In genomic region chr1:1298861-1299685, GRCh38 we compare ENCODE assay signal across 10 cellular contexts. TPM values are rescaled to one million over a fixed set of nuclear protein-coding genes. Genes with fewer than 3 reads are reported as not detected.
DNase-seq lines count a peak whose midpoint lies in the region; ATAC-seq and TF ChIP-seq lines count a peak whose summit lies in the region.
"Had no signal": no experiment of that assay in that cellular context is flagged by ENCODE, and none has a peak within 500 bp of the region (broad histone marks: within the 10 kb centered on the region; RNA-seq: fewer than 3 reads in every experiment).

No MANE protein-coding gene starts in this region.

- H3K27me3 Mint-ChIP-seq in chondrocyte (ENCODE audit: low read depth): no peaks in the 10 kb centered on the region
- H3K27me3 Mint-ChIP-seq: activated CD8-positive, alpha-beta memory T cell treated with anti-CD3 and anti-CD28 coated beads, Interleukin-2, amount 10 ng/mL, durations not matched to agents 7 days and 5 days had no signal

- no peaks in the 10 kb centered on the region for H3K36me3 Mint-ChIP-seq in chondrocyte (ENCODE audit: low read depth)
- H3K36me3 Mint-ChIP-seq: activated CD8-positive, alpha-beta memory T cell treated with anti-CD3 and anti-CD28 coated beads, Interleukin-2, amount 10 ng/mL, durations not matched to agents 7 days and 5 days had no signal

- no peaks in the 10 kb centered on the region for H3K9me3 Mint-ChIP-seq in chondrocyte (ENCODE audit: low read depth)

- no peak for TF ChIP-seq CTCF in chondrocyte (IDR thresholded peaks at IDR 0.05)

- H3K27ac Mint-ChIP-seq in chondrocyte (ENCODE audit: unreplicated experiment): no peak overlapping the region
- H3K27ac Mint-ChIP-seq: activated CD8-positive, alpha-beta memory T cell treated with anti-CD3 and anti-CD28 coated beads, Interleukin-2, amount 10 ng/mL, durations not matched to agents 7 days and 5 days had no signal

- H3K4me1 Mint-ChIP-seq in chondrocyte (ENCODE audit: low read depth): no peaks in the 10 kb centered on the region
- H3K4me1 Mint-ChIP-seq: activated CD8-positive, alpha-beta memory T cell treated with anti-CD3 and anti-CD28 coated beads, Interleukin-2, amount 10 ng/mL, durations not matched to agents 7 days and 5 days had no signal

- no peak overlapping the region for H3K4me3 Mint-ChIP-seq in chondrocyte (ENCODE audit: unreplicated experiment)
- H3K4me3 Mint-ChIP-seq: activated CD8-positive, alpha-beta memory T cell treated with anti-CD3 and anti-CD28 coated beads, Interleukin-2, amount 10 ng/mL, durations not matched to agents 7 days and 5 days had no signal

- no peak for ATAC-seq in HG03439 (IDR thresholded peaks at IDR 0.05; ENCODE audit: unreplicated experiment)

- H3K27ac ChIP-seq in cingulate gyrus (ENCODE audit: low read depth, low read length): peak overlapping the region; percentile 88

- DNase-seq in EH (ENCODE audit: low read depth) (peak; percentile 34), NCI-H82 treated with DMSO at 0.1 percent for 48 hours (lab: John Stamatoyannopoulos, UW; ENCODE audit: unreplicated experiment) (peak; percentile 62), middle frontal gyrus (ENCODE audit: extremely low spot score, low spot score) (peak; percentile 82), chondrocyte (ENCODE audit: low spot score) (no peak), DMS79 (lab: John Stamatoyannopoulos, UW) (no peak), NCI-H1930 (lab: John Stamatoyannopoulos, UW) (no peak)
- DNase-seq: activated CD8-positive, alpha-beta memory T cell treated with anti-CD3 and anti-CD28 coated beads, Interleukin-2, amount 10 ng/mL, durations not matched to agents 7 days and 5 days; NCI-H748 treated with DMSO at 0.1 percent for 48 hours had no signal

RNA-seq across cellular contexts. Expression of gene ACAP3, which starts 8.7 kb away (rescaled TPM):
- 51.9 to 77.5 TPM (median 57.5 TPM) in 3 replicates for total RNA-seq in chondrocyte

RNA-seq across cellular contexts. Expression of gene PUSL1, which starts 9.3 kb away (rescaled TPM):
- 21.6 to 22.3 TPM (median 22.1 TPM) in 3 replicates for total RNA-seq in chondrocyte

RNA-seq across cellular contexts. Expression of gene SCNN1D, which starts 18.8 kb away (rescaled TPM):
- total RNA-seq in chondrocyte: 6.6 to 7.4 TPM (median 6.7 TPM) in 3 replicates

RNA-seq across cellular contexts. Expression of gene INTS11, which starts 25.4 kb away (rescaled TPM):
- 67.3 to 87.0 TPM (median 73.8 TPM) in 3 replicates for total RNA-seq in chondrocyte

RNA-seq across cellular contexts. Expression of gene UBE2J2, which starts 25.4 kb away (rescaled TPM):
- 49.2 to 57.5 TPM (median 52.0 TPM) in 3 replicates for total RNA-seq in chondrocyte

Comparison
In these comparisons a context has a peak if more than half of its experiments do, and no peak if none do; other contexts are left out.
1. DNase-seq: peak in EH (single experiment), NCI-H82 treated with DMSO at 0.1 percent for 48 hours (single experiment) and middle frontal gyrus (single experiment); none in chondrocyte (single experiment), DMS79 (single experiment) and NCI-H1930 (0 of 2).